Comparison of ENCODE assay signal across 8 cellular contexts in genomic region chr2:37916512-37917082, GRCh38. TPM values are rescaled to one million over a fixed set of nuclear protein-coding genes. Genes with fewer than 3 reads are reported as not detected.
DNase-seq lines count a peak whose midpoint lies in the region; ATAC-seq and TF ChIP-seq lines count a peak whose summit lies in the region.
"Had no signal": no experiment of that assay in that cellular context is flagged by ENCODE, and none has a peak within 500 bp of the region (broad histone marks: within the 10 kb centered on the region; RNA-seq: fewer than 3 reads in every experiment).

No MANE protein-coding gene starts in this region.

- no peaks in the 10 kb centered on the region for H3K27me3 ChIP-seq in upper lobe of left lung

- H3K36me3 ChIP-seq in upper lobe of left lung: no peaks in the 10 kb centered on the region

- in situ Hi-C loops in KBM-7 (cut with MboI; ENCODE audit: low pct_unique_long_range_greater_than_20kb, low sequenced_read_pairs): no loop called here

- H3K4me3 ChIP-seq in choroid plexus epithelial cell (ENCODE audit: low read depth, low read length) (no peak overlapping the region), upper lobe of left lung (no peak overlapping the region)

- peak in 1 of 4 donors; percentile 3 for TF ChIP-seq EP300 in upper lobe of left lung (IDR thresholded peaks at IDR 0.05)

- H3K27ac ChIP-seq in upper lobe of left lung: peak overlapping the region; percentile 52 to 65 (median 58)

- H3K9me3 ChIP-seq in upper lobe of left lung: no peaks in the 10 kb centered on the region

- WGBS in upper lobe of left lung, 2 donors: 42 to 49% methylated on average over 3 of the region's 3 CpGs

- no peak for TF ChIP-seq POLR2A in upper lobe of left lung (IDR thresholded peaks at IDR 0.05)

- H3K4me1 ChIP-seq in upper lobe of left lung: peaks cover 7 to 18% (median 8%) of the 10 kb centered on the region in 4 donors

- TF ChIP-seq CTCF in choroid plexus epithelial cell (conservative IDR thresholded peaks at IDR 0.05; ENCODE audit: low read depth, low read length) (no peak), upper lobe of left lung (IDR thresholded peaks at IDR 0.05) (no peak)

- DNase-seq in HT-29 (ENCODE audit: low spot score): peak; percentile 61
- DNase-seq in choroid plexus epithelial cell (ENCODE audit: low read depth): peak; percentile 84
- DNase-seq in left lobe of liver (ENCODE audit: low spot score): no peak
- DNase-seq in upper lobe of left lung: peak in 1 of 2 donors; percentile 76
- DNase-seq in KBM-7: no peak
- DNase-seq: activated naive CD8-positive, alpha-beta T cell treated with anti-CD3 and anti-CD28 coated beads for 36 hours had no signal

- ATAC-seq in left lobe of liver (peak; percentile 35), upper lobe of left lung (ENCODE audit: low FRiP score in 2 of 2) (peak; percentile 88 to 91), GM21576 (IDR thresholded peaks at IDR 0.05; ENCODE audit: unreplicated experiment) (no peak), GM21515 (IDR thresholded peaks at IDR 0.05; ENCODE audit: unreplicated experiment) (no peak)

RNA-seq across cellular contexts. Expression of gene RMDN2, which starts 8.5 kb away (rescaled TPM):
- total RNA-seq in HT-29 (2014; rRNA removed; shearing (Covaris generic)): 0.81 and 2.2 TPM in 2 replicates
- total RNA-seq in left lobe of liver (16.4 TPM), upper lobe of left lung (10 to 100 TPM in 5 of 6 donors, 1 to 10 TPM in 1; 9.3 to 31.9 (median 17.0) TPM)

Comparison
In these comparisons a context has a peak if more than half of its experiments do, and no peak if none do; other contexts are left out.
1. DNase-seq: peak in HT-29 (single experiment) and choroid plexus epithelial cell (single experiment); none in left lobe of liver (single experiment) and KBM-7 (single experiment).
2. ATAC-seq: peak in left lobe of liver (single experiment) and upper lobe of left lung (2 of 2); none in GM21576 (single experiment) and GM21515 (single experiment).